ENCODE assay signal across 28 cellular contexts in the genomic region with DNA sequence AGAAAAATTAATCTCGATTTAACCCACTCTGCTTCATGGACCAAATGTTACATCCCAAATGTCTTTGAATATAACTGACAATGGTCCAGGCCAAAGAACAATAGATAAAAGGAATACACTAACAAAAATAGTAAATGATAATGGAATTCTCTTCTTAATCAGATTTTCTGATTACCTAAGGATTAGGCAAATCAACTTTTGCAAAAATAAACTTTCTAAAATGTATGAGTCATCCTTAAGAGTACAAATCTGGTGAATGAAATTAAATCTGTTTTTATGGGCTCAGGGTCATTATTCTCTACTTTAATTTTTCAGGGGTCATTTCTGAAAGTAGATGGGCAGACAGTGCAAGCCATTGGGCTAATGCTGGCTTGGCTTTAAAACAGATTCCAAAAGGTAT.
A peak's percentile ranks its signal among the peaks of the same experiment; 100 is the strongest.
DNase-seq lines count a peak whose midpoint lies in the region; ATAC-seq, FAIRE-seq and TF ChIP-seq lines count a peak whose summit lies in the region.
"Had no signal": no experiment of that assay in that cellular context is flagged by ENCODE, and none has a peak within 500 bp of the region (broad histone marks: within the 10 kb centered on the region; RNA-seq: fewer than 3 reads in every experiment).

No MANE protein-coding gene starts in this region.

- H3K4me3 ChIP-seq in SK-N-SH (ENCODE audit: low read depth in 2 of 2, low read length in 1 of 2) (no peak overlapping the region), A549 (no peak overlapping the region), A673 (ENCODE audit: low read depth, low read length, poor library complexity, severe bottlenecking) (no peak overlapping the region), retinal pigment epithelial cell (ENCODE audit: low read length) (no peak overlapping the region), right lobe of liver (no peak overlapping the region), uterus (no peak overlapping the region)
- no peak overlapping the region for H3K4me3 ChIP-seq in effector memory CD4-positive, alpha-beta T cell (ENCODE audit: insufficient read depth, low read depth, low read length, poor library complexity, severe bottlenecking)
- H3K4me3 ChIP-seq: BLaER1; BLaER1 treated with 17β-estradiol and CSF1 and Interleukin-3, amounts not matched to agents 10 nM and 100 nM had no signal

- intact Hi-C loops in A673 (cut with micrococcal nuclease; ENCODE audit: unreplicated experiment) = loop anchor here (5.0 kb wide), 1 partner anchor 118 kb away; no protein-coding TSS in a partner anchor
- intact Hi-C loops in right lobe of liver (cut with DNase I) = loop anchor here in 1 of 2 donors (10.0 kb wide), 1 partner anchor 210 kb away; no protein-coding TSS in a partner anchor
- intact Hi-C loops in uterus (cut with DNase I; ENCODE audit: low total_unique reads) = no loop called here

- no peaks in the 10 kb centered on the region for H3K36me3 ChIP-seq in SK-N-SH (replicated peaks in 1 of 2; ENCODE audit: control insufficient read depth in 1 of 2, insufficient read depth in 2 of 2, low read length in 1 of 2)
- H3K36me3 ChIP-seq in A673 (ENCODE audit: insufficient read depth, low read length, poor library complexity, severe bottlenecking) = no peaks in the 10 kb centered on the region
- H3K36me3 ChIP-seq in right lobe of liver = no peaks in the 10 kb centered on the region
- H3K36me3 ChIP-seq in effector memory CD4-positive, alpha-beta T cell (ENCODE audit: control insufficient read depth, insufficient read depth, low read length) = no peaks in the 10 kb centered on the region
- H3K36me3 ChIP-seq in uterus = no peaks in the 10 kb centered on the region
- H3K36me3 ChIP-seq: BE2C; BLaER1; BLaER1 treated with 17β-estradiol and CSF1 and Interleukin-3, amounts not matched to agents 10 nM and 100 nM had no signal

- H2AFZ ChIP-seq in SK-N-SH (ENCODE audit: low read depth) = no peak overlapping the region

- DNase-seq in SK-N-SH (no peak), A549 (ENCODE audit: low read depth in 1 of 2, low spot score in 1 of 2) (no peak), A673 (ENCODE audit: low spot score) (peak; percentile 22), retinal pigment epithelial cell (ENCODE audit: low read depth) (peak; percentile 9), right lobe of liver (no peak), uterus (no peak)
- DNase-seq in effector memory CD4-positive, alpha-beta T cell = no peak
- DNase-seq: 8988T; AML-193; BE2C; CD4-positive, alpha-beta memory T cell; CD4-positive, alpha-beta T cell; CD4-positive, CD25-positive, alpha-beta regulatory T cell; CD8-positive, alpha-beta memory T cell; CD8-positive, alpha-beta T cell; DMS 273 treated with DMSO at 0.1 percent for 48 hours; DMS153; DMS79; DMS79 treated with DMSO at 0.1 percent for 48 hours; DND-41 had no signal

- H3K79me2 ChIP-seq in SK-N-SH (ENCODE audit: insufficient read depth) = no peaks in the 10 kb centered on the region

- H3F3A ChIP-seq in SK-N-SH (replicated peaks; ENCODE audit: insufficient read depth) = no peaks in the 10 kb centered on the region

- no peak for ATAC-seq in SK-N-SH treated with all-trans-retinoic acid at 6 μM for 48 hours
- no peak for ATAC-seq in A549
- no peak for ATAC-seq in right lobe of liver
- ATAC-seq: CD8-positive, alpha-beta T cell had no signal

- WGBS in SK-N-SH (ENCODE audit: low lambda C conversion rate) = 82% methylated on average over 1 of the region's 1 CpG
- 0% methylated on average over 1 of the region's 1 CpG for WGBS in A549 (ENCODE audit: missing lambda C conversion rate)
- WGBS in right lobe of liver (ENCODE audit: insufficient coverage, low coverage, low lambda C conversion rate, missing lambda C conversion rate) = 58% methylated on average over 1 of the region's 1 CpG

- TF ChIP-seq POLR2A in A549 (IDR thresholded peaks at IDR 0.05; ENCODE audit: low read length) (no peak), right lobe of liver (IDR thresholded peaks at IDR 0.05) (no peak), uterus (IDR thresholded peaks at IDR 0.05) (no peak)

- H3K4me1 ChIP-seq in SK-N-SH (ENCODE audit: control insufficient read depth in 1 of 2, insufficient read depth in 2 of 2, low read depth in 1 of 2, low read length in 1 of 2) = no peaks in the 10 kb centered on the region; a peak in 1 of 4 replicates
- no peaks in the 10 kb centered on the region for H3K4me1 ChIP-seq in A549
- peaks cover 25% of the 10 kb centered on the region for H3K4me1 ChIP-seq in A673 (ENCODE audit: insufficient read depth, low read length, poor library complexity, severe bottlenecking)
- no peaks in the 10 kb centered on the region for H3K4me1 ChIP-seq in right lobe of liver
- H3K4me1 ChIP-seq in effector memory CD4-positive, alpha-beta T cell (ENCODE audit: control insufficient read depth, insufficient read depth, low read length, poor library complexity, severe bottlenecking) = no peaks in the 10 kb centered on the region
- H3K4me1 ChIP-seq in uterus = no peaks in the 10 kb centered on the region
- H3K4me1 ChIP-seq: BLaER1; BLaER1 treated with 17β-estradiol and CSF1 and Interleukin-3, amounts not matched to agents 10 nM and 100 nM; Caco-2 had no signal

- H3K9ac ChIP-seq in SK-N-SH = no peak overlapping the region
- H3K9ac ChIP-seq: BLaER1; BLaER1 treated with 17β-estradiol and CSF1 and Interleukin-3, amounts not matched to agents 10 nM and 100 nM had no signal

- CTCF ChIA-PET in SK-N-SH (lab: Yijun Ruan, JAX) (interaction anchor here (0.6 to 1.3 kb wide), 3 partner anchors 14 to 158 kb away, joined by 3 read pairs; no protein-coding TSS in a partner anchor), A549 (lab: Yijun Ruan, JAX) (interaction anchor here (0.9 kb wide), 1 partner anchor 71 kb away, joined by 3 read pairs; no protein-coding TSS in a partner anchor), A673 (lab: Charles Lee) (no interaction called here)

- peaks cover 14% of the 10 kb centered on the region; the same call in 1 of the 2 replicates for H3K9me3 ChIP-seq in SK-N-SH
- H3K9me3 ChIP-seq in A549 = no peaks in the 10 kb centered on the region
- peaks cover 4% of the 10 kb centered on the region for H3K9me3 ChIP-seq in A673 (ENCODE audit: low read depth, low read length, poor library complexity, severe bottlenecking)
- no peaks in the 10 kb centered on the region for H3K9me3 ChIP-seq in right lobe of liver
- no peaks in the 10 kb centered on the region for H3K9me3 ChIP-seq in effector memory CD4-positive, alpha-beta T cell (ENCODE audit: control insufficient read depth, low read length)
- no peaks in the 10 kb centered on the region for H3K9me3 ChIP-seq in uterus
- H3K9me3 ChIP-seq: BE2C; BLaER1; BLaER1 treated with 17β-estradiol and CSF1 and Interleukin-3, amounts not matched to agents 10 nM and 100 nM; Caco-2 had no signal

- TF ChIP-seq EP300 in SK-N-SH (IDR thresholded peaks at IDR 0.05; ENCODE audit: borderline replicate concordance in 1 of 2, low read depth in 1 of 2, low read length in 1 of 2) (no peak), A549 (IDR thresholded peaks at IDR 0.05) (no peak)

- no peak overlapping the region for H3K27ac ChIP-seq in SK-N-SH (ENCODE audit: low read depth in 2 of 2, low read length in 1 of 2)
- H3K27ac ChIP-seq in A549 = no peak overlapping the region
- H3K27ac ChIP-seq in A673 (ENCODE audit: low read depth, low read length, poor library complexity, severe bottlenecking) = peak overlapping the region; percentile 28
- H3K27ac ChIP-seq in right lobe of liver = no peak overlapping the region
- H3K27ac ChIP-seq in effector memory CD4-positive, alpha-beta T cell (ENCODE audit: insufficient read depth, low read length, poor library complexity, severe bottlenecking) = no peak overlapping the region
- H3K27ac ChIP-seq in uterus = no peak overlapping the region
- H3K27ac ChIP-seq: 22Rv1; BLaER1; BLaER1 treated with 17β-estradiol and CSF1 and Interleukin-3, amounts not matched to agents 10 nM and 100 nM; C4-2B had no signal

- no peaks in the 10 kb centered on the region for H4K20me1 ChIP-seq in SK-N-SH (ENCODE audit: insufficient read depth)
- H4K20me1 ChIP-seq: BLaER1; BLaER1 treated with 17β-estradiol and CSF1 and Interleukin-3, amounts not matched to agents 10 nM and 100 nM had no signal

- no peaks in the 10 kb centered on the region for H3K9me2 ChIP-seq in SK-N-SH

- FAIRE-seq in A549 (lab: Jason Lieb, UNC) = no peak
- FAIRE-seq: A204.1, D721Med had no signal

- H3K4me2 ChIP-seq in SK-N-SH (no peak overlapping the region), A549 (no peak overlapping the region)
- H3K4me2 ChIP-seq: BLaER1; BLaER1 treated with 17β-estradiol and CSF1 and Interleukin-3, amounts not matched to agents 10 nM and 100 nM had no signal

- POLR2A ChIA-PET in SK-N-SH (lab: Yijun Ruan, JAX) (no interaction called here), A549 (lab: Yijun Ruan, JAX) (no interaction called here), A673 (lab: Charles Lee; ENCODE audit: low non-redundant PET) (no interaction called here)

- H3K27me3 ChIP-seq in SK-N-SH (ENCODE audit: insufficient read depth) (no peaks in the 10 kb centered on the region), A673 (replicated peaks; ENCODE audit: insufficient read depth, low read depth, low read length, poor library complexity) (no peaks in the 10 kb centered on the region), right lobe of liver (no peaks in the 10 kb centered on the region), uterus (no peaks in the 10 kb centered on the region)
- H3K27me3 ChIP-seq in effector memory CD4-positive, alpha-beta T cell (replicated peaks; ENCODE audit: control insufficient read depth, insufficient read depth, low read length, poor library complexity, severe bottlenecking) = no peaks in the 10 kb centered on the region
- H3K27me3 ChIP-seq: BE2C; BLaER1; BLaER1 treated with 17β-estradiol and CSF1 and Interleukin-3, amounts not matched to agents 10 nM and 100 nM had no signal

- TF ChIP-seq CTCF in SK-N-SH (IDR thresholded peaks at IDR 0.05) (no peak), A549 (IDR thresholded peaks at IDR 0.05) (no peak), A673 (conservative IDR thresholded peaks at IDR 0.05; ENCODE audit: low read depth, low read length) (no peak), retinal pigment epithelial cell (conservative IDR thresholded peaks at IDR 0.05; ENCODE audit: low read depth, low read length) (no peak), right lobe of liver (IDR thresholded peaks at IDR 0.05) (no peak), uterus (IDR thresholded peaks at IDR 0.05) (no peak)

- TF ChIP-seq RAD21 in SK-N-SH (IDR thresholded peaks at IDR 0.05; ENCODE audit: low read length) (no peak), A549 (conservative IDR thresholded peaks at IDR 0.05 in 1 of 2, IDR thresholded peaks at IDR 0.05 in 1 of 2) (no peak)

- no TSS peak for BruUV-seq in A673 (replicated peaks; lab: Mats Ljungman, UMichigan)

TF ChIP-seq in SK-N-SH treated with all-trans-retinoic acid at 6 μM for 48 hours, 23 proteins besides CTCF, POLR2A, EP300 and RAD21:
- TF ChIP-seq ZFP30 (CRISPR knock-in tag; IDR thresholded peaks at IDR 0.05) = no peak
- peak; percentile 78 for TF ChIP-seq ISL1 (CRISPR knock-in tag; IDR thresholded peaks at IDR 0.05)

TF ChIP-seq in A549, 52 proteins besides CTCF, POLR2A, EP300 and RAD21 (continues in another document):
- no peak for TF ChIP-seq CEBPB (IDR thresholded peaks at IDR 0.05)
- TF ChIP-seq ZNF302 (CRISPR knock-in tag; IDR thresholded peaks at IDR 0.05) = no peak
- TF ChIP-seq RNF2 (IDR thresholded peaks at IDR 0.05; ENCODE audit: borderline replicate concordance, low read depth) = no peak
- TF ChIP-seq HOXA7 (CRISPR knock-in tag; IDR thresholded peaks at IDR 0.05) = no peak
- no peak for TF ChIP-seq TP53 (CRISPR knock-in tag; IDR thresholded peaks at IDR 0.05)

Comparison
In these comparisons a context has a peak if more than half of its experiments do, and no peak if none do; other contexts are left out.
1. DNase-seq: peak in A673 (single experiment) and retinal pigment epithelial cell (single experiment); none in SK-N-SH (single experiment), A549 (0 of 2), right lobe of liver (0 of 3), effector memory CD4-positive, alpha-beta T cell (0 of 3) and uterus (0 of 2).